Comparison of ENCODE assay signal across 21 cellular contexts in genomic region chr5:110908848-110909247, GRCh38.
DNase-seq lines count a peak whose midpoint lies in the region; ATAC-seq, FAIRE-seq and TF ChIP-seq lines count a peak whose summit lies in the region.
"Had no signal": no experiment of that assay in that cellular context is flagged by ENCODE, and none has a peak within 500 bp of the region (broad histone marks: within the 10 kb centered on the region; RNA-seq: fewer than 3 reads in every experiment).

No MANE protein-coding gene starts in this region.

- TF ChIP-seq POLR2A in right lobe of liver (IDR thresholded peaks at IDR 0.05) (no peak), HepG2 (IDR thresholded peaks at IDR 0.05; ENCODE audit: insufficient read depth in 1 of 2, low read depth in 2 of 2, low read length in 2 of 2) (no peak)

- H3K27me3 ChIP-seq in right lobe of liver = no peaks in the 10 kb centered on the region
- no peaks in the 10 kb centered on the region for H3K27me3 ChIP-seq in HepG2 (ENCODE audit: control insufficient read depth in 1 of 2, insufficient read depth in 2 of 2, low read length in 2 of 2)
- H3K27me3 ChIP-seq in RWPE2 (ENCODE audit: insufficient read depth, poor library complexity, severe bottlenecking) = no peaks in the 10 kb centered on the region

- TF ChIP-seq RAD21 in HepG2 (CRISPR knock-in tag; IDR thresholded peaks at IDR 0.05) = no peak

- in situ Hi-C loops in HepG2 (cut with HindIII; ENCODE audit: extremely low pct_ligation_motif_present, low pct_unique_long_range_greater_than_20kb) = no loop called here

- H3K9me3 ChIP-seq in right lobe of liver (no peaks in the 10 kb centered on the region), HepG2 (ENCODE audit: low read length) (no peaks in the 10 kb centered on the region), RWPE2 (ENCODE audit: severe bottlenecking) (no peaks in the 10 kb centered on the region)
- H3K9me3 ChIP-seq: A549, HAP-1 had no signal

- BruUV-seq in HepG2 (replicated peaks; lab: Mats Ljungman, UMichigan) = no TSS peak

- no peak overlapping the region for H3K9ac ChIP-seq in HepG2 (ENCODE audit: insufficient read depth, low read depth, low read length)

- no peak for DNase-seq in right lobe of liver
- DNase-seq in HepG2 (ENCODE audit: low spot score) = no peak
- no peak for DNase-seq in RWPE2 (ENCODE audit: low spot score)
- DNase-seq in left lobe of liver (ENCODE audit: low spot score) = no peak
- DNase-seq in mucosa of gallbladder (ENCODE audit: low spot score) = no peak
- DNase-seq: C1 segment of cervical spinal cord; Calu3; CD4-positive, alpha-beta memory T cell; COR-L47; DMS53; DMS79 treated with DMSO at 0.1 percent for 48 hours; GF-D8; GOT3; HFFc6 had no signal

- peaks cover 0 to 20% (median 9%) of the 10 kb centered on the region in 4 donors for H3K4me1 ChIP-seq in right lobe of liver
- no peaks in the 10 kb centered on the region for H3K4me1 ChIP-seq in HepG2 (ENCODE audit: insufficient read depth, low read length)
- peaks cover 9% of the 10 kb centered on the region for H3K4me1 ChIP-seq in RWPE2 (ENCODE audit: insufficient read depth, poor library complexity, severe bottlenecking)
- H3K4me1 ChIP-seq: A549 had no signal

- no peak for FAIRE-seq in HepG2 (lab: Jason Lieb, UNC)
- FAIRE-seq: A549, GM12891, GM18507, H54 had no signal

- H3K79me2 ChIP-seq in HepG2 (ENCODE audit: insufficient read depth, low read length) = no peaks in the 10 kb centered on the region

- H3K27ac ChIP-seq in right lobe of liver = no peak overlapping the region
- no peak overlapping the region for H3K27ac ChIP-seq in HepG2 (ENCODE audit: extremely low read length, insufficient read depth, low read length)
- H3K27ac ChIP-seq in RWPE2 (ENCODE audit: poor library complexity, severe bottlenecking) = no peak overlapping the region
- H3K27ac ChIP-seq: 22Rv1, A549 had no signal

- no peak overlapping the region for H3K4me3 ChIP-seq in right lobe of liver
- no peak overlapping the region for H3K4me3 ChIP-seq in HepG2 (replicated peaks in 1 of 3; ENCODE audit: insufficient read depth in 1 of 3, low read depth in 2 of 3, low read length in 3 of 3)
- no peak overlapping the region for H3K4me3 ChIP-seq in RWPE2 (ENCODE audit: severe bottlenecking)
- H3K4me3 ChIP-seq: A549, HAP-1 had no signal

- TF ChIP-seq EP300 in HepG2 (IDR thresholded peaks at IDR 0.05; ENCODE audit: low read depth in 2 of 2, low read length in 2 of 2) (no peak), HepG2 (CRISPR knock-in tag; IDR thresholded peaks at IDR 0.05; ENCODE audit: borderline replicate concordance) (no peak)

- intact Hi-C loops in right lobe of liver (cut with DNase I) (no loop called here), HepG2 (cut with micrococcal nuclease; ENCODE audit: unreplicated experiment) (no loop called here)

- H3K36me3 ChIP-seq in right lobe of liver (no peaks in the 10 kb centered on the region), HepG2 (replicated peaks in 1 of 2; ENCODE audit: control insufficient read depth in 1 of 2, insufficient read depth in 2 of 2, low read length in 2 of 2) (no peaks in the 10 kb centered on the region), RWPE2 (ENCODE audit: low read depth) (no peaks in the 10 kb centered on the region)
- H3K36me3 ChIP-seq: HAP-1 had no signal

- ATAC-seq in right lobe of liver (peak; percentile 25 to 87 (median 54)), HepG2 (no peak), RWPE2 (ENCODE audit: low read depth) (peak; percentile 46; the same call in 1 of the 3 replicates), left lobe of liver (peak; percentile 44), GM21423 (IDR thresholded peaks at IDR 0.05; ENCODE audit: unreplicated experiment) (no peak)
- ATAC-seq: A549 had no signal

- H3K4me2 ChIP-seq in HepG2 (ENCODE audit: low read depth, low read length) = no peak overlapping the region
- H3K4me2 ChIP-seq: A549 had no signal

- CTCF ChIA-PET in HepG2 (lab: Yijun Ruan, JAX; ENCODE audit: low intra/inter-chr PET ratio, low total read pairs) = no interaction called here

- TF ChIP-seq CTCF in right lobe of liver (IDR thresholded peaks at IDR 0.05) (no peak), HepG2 (CRISPR knock-in tag; IDR thresholded peaks at IDR 0.05) (no peak), RWPE2 (IDR thresholded peaks at IDR 0.05; ENCODE audit: poor library complexity, severe bottlenecking) (no peak)

- H2AFZ ChIP-seq in HepG2 (ENCODE audit: low read length) = no peak overlapping the region

- POLR2A ChIA-PET in HepG2 (lab: Yijun Ruan, JAX) = no interaction called here

- no peaks in the 10 kb centered on the region for H4K20me1 ChIP-seq in HepG2 (ENCODE audit: insufficient read depth, low read length)

TF ChIP-seq in HepG2, 621 proteins besides CTCF, POLR2A, EP300 and RAD21 (continues in another document):
- TF ChIP-seq ZNF124 (CRISPR knock-in tag; IDR thresholded peaks at IDR 0.05) (no peak), PRDM15 (CRISPR knock-in tag; IDR thresholded peaks at IDR 0.05) (no peak), RBM22 (optimal IDR thresholded peaks at IDR 0.05; ENCODE audit: low read length) (no peak), SAP130 (CRISPR knock-in tag; IDR thresholded peaks at IDR 0.05; ENCODE audit: low read depth) (no peak), ZNF614 (CRISPR knock-in tag; IDR thresholded peaks at IDR 0.05; ENCODE audit: borderline replicate concordance) (no peak), PCBP1 (IDR thresholded peaks at IDR 0.05; ENCODE audit: borderline replicate concordance, low read depth, low read length) (no peak), ATF6 (CRISPR knock-in tag; conservative IDR thresholded peaks at IDR 0.05) (no peak), ZNF569 (CRISPR knock-in tag; IDR thresholded peaks at IDR 0.05; ENCODE audit: borderline replicate concordance) (no peak), KAT2B (IDR thresholded peaks at IDR 0.05; ENCODE audit: borderline replicate concordance, low read depth, low read length) (no peak), RCOR2 (CRISPR knock-in tag; IDR thresholded peaks at IDR 0.05) (no peak), SMARCE1 (IDR thresholded peaks at IDR 0.05; ENCODE audit: borderline replicate concordance) (no peak), POLR2G (IDR thresholded peaks at IDR 0.05; ENCODE audit: low read depth, low read length) (no peak), STAT6 (CRISPR knock-in tag; IDR thresholded peaks at IDR 0.05; ENCODE audit: borderline replicate concordance) (no peak)

Comparison
In these comparisons a context has a peak if more than half of its experiments do, and no peak if none do; other contexts are left out.
1. ATAC-seq: peak in right lobe of liver (4 of 4), RWPE2 (single experiment) and left lobe of liver (single experiment); none in HepG2 (single experiment) and GM21423 (single experiment).